In the genomic region with DNA sequence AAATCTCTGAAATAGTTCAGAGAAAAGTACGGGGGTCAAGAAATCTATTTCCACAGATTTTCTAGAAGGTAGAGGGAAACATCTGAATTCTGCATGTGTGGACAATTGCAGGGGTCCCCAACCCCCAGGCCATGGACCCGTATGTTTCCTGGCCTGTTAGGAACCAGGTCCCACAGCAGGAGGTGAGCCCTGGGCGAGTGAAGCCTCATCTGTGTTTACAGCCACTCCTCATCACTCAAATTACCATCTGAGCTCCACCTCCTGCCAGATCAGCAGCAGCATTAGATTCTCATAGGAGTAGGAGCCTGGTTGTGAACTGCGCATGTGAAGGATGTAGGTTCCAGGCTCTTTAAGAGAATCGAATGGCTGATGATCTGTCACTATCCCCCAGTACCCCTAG, we compare ENCODE assay signal across 35 cellular contexts.
"Had no signal": no experiment of that assay in that cellular context is flagged by ENCODE, and none has a peak within 500 bp of the region (broad histone marks: within the 10 kb centered on the region; RNA-seq: fewer than 3 reads in every experiment).

No MANE protein-coding gene starts in this region.

- H3K9me3 ChIP-seq: MG63 had no signal

- ATAC-seq: activated CD8-positive, alpha-beta memory T cell treated with anti-CD3 and anti-CD28 coated beads, Interleukin-2, amount 10 ng/mL, durations not matched to agents 7 days and 5 days; activated naive CD8-positive, alpha-beta T cell treated with anti-CD3 and anti-CD28 coated beads, Interleukin-2, amount 50 U/mL, for 24 hours; PC-3; Right ventricle myocardium inferior; SK-N-SH treated with all-trans-retinoic acid at 6 μM for 48 hours; T-cell; T-helper 17 cell had no signal

- DNase-seq: activated CD4-positive, alpha-beta memory T cell treated with anti-CD3 and anti-CD28 coated beads, Interleukin-2, amount 10 ng/mL, durations not matched to agents 7 days and 5 days; activated CD4-positive, alpha-beta T cell treated with anti-CD3 and anti-CD28 coated beads for 1 hour; activated CD4-positive, alpha-beta T cell treated with anti-CD3 and anti-CD28 coated beads for 48 hours; activated CD4-positive, CD25-positive, alpha-beta regulatory T cell; activated CD8-positive, alpha-beta memory T cell treated with anti-CD3 and anti-CD28 coated beads for 24 hours; activated CD8-positive, alpha-beta memory T cell treated with anti-CD3 and anti-CD28 coated beads, Interleukin-2, amount 10 ng/mL, durations not matched to agents 7 days and 5 days; activated CD8-positive, alpha-beta memory T cell treated with anti-CD3 and anti-CD28 coated beads, Interleukin-2, amount 50 U/mL, for 48 hours; activated effector memory CD4-positive, alpha-beta T cell treated with Interleukin-2 at 50 U/mL for 16 hours; activated naive CD4-positive, alpha-beta T cell treated with anti-CD3 and anti-CD28 coated beads, Interleukin-2, amount 10 ng/mL, durations not matched to agents 7 days and 5 days; activated naive CD8-positive, alpha-beta T cell treated with anti-CD3 and anti-CD28 coated beads, Interleukin-2, amount 50 U/mL, for 24 hours; activated T-cell treated with anti-CD3 and anti-CD28 coated beads, Interleukin-2, amount 50 U/mL, for 48 hours; amniotic stem cell; aorta; brain microvascular endothelial cell; central memory CD4-positive, alpha-beta T cell; Kasumi-1; MG63; NCI-H1048; NCI-H1105 treated with DMSO at 0.1 percent for 48 hours; NCI-H1436; NCI-H1694; NCI-H1930; NCI-H2081 treated with DMSO at 0.1 percent for 48 hours; NCI-H226; NCI-H524 treated with DMSO at 0.1 percent for 48 hours; NCI-H748 treated with DMSO at 0.1 percent for 48 hours; NK-92 treated with Interleukin-12 subunit alpha and Interleukin-12 subunit beta, amount 100 ng/mL, for 24 hours; PC-3; SIG-M5; T-cell; T-helper 17 cell had no signal

- H3K4me3 ChIP-seq: MG63 had no signal

- H3K27me3 ChIP-seq: brain microvascular endothelial cell, MG63 had no signal

- H3K27ac ChIP-seq: brain microvascular endothelial cell, RWPE1, VCaP had no signal

- H3K36me3 ChIP-seq: brain microvascular endothelial cell, MG63 had no signal
